Comparison of ENCODE assay signal across 9 cellular contexts in the genomic region with DNA sequence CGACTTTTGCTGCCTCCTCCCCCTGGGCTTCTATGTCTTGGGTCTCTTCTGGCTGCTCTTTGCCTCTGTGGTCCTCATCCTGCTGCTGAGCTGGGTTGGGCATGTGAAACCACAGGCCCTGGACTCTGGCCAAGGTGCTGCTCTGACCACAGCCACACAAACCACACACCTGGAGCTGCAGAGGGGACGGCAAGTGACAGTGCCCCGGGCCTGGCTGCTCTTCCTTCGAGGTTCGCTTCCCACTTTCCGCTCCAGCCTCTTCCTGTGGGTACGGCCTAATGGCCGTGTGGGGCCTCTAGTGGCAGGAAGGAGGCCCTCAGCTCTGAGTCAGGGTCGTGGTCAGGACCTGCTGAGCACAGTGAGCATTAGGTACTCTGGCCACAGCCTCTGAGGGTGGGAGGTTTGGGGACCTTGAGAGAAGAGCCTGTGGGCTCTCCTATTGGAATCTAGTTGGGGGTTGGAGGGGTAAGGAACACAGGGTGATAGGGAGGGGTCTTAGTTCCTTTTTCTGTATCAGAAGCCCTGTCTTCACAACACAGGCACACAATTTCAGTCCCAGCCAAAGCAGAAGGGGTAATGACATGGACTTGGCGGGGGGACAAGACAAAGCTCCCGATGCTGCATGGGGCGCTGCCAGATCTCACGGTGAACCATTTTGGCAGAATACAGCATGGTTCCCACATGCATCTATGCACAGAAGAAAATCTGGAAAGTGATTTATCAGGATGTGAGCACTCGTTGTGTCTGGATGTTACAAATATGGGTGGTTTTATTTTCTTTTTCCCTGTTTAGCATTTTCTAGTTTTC. TPM values are rescaled to one million over a fixed set of nuclear protein-coding genes. Genes with fewer than 3 reads are reported as not detected.
A peak's percentile ranks its signal among the peaks of the same experiment; 100 is the strongest.
DNase-seq lines count a peak whose midpoint lies in the region; ATAC-seq and TF ChIP-seq lines count a peak whose summit lies in the region.
"Had no signal": no experiment of that assay in that cellular context is flagged by ENCODE, and none has a peak within 500 bp of the region (broad histone marks: within the 10 kb centered on the region; RNA-seq: fewer than 3 reads in every experiment).

No MANE protein-coding gene starts in this region.

- peak; percentile 31 for DNase-seq in activated CD4-positive, alpha-beta memory T cell treated with anti-CD3 and anti-CD28 coated beads for 36 hours
- no peak for DNase-seq in activated CD4-positive, alpha-beta memory T cell treated with anti-CD3 and anti-CD28 coated beads, Interleukin-2, amount 10 ng/mL, durations not matched to agents 7 days and 5 days
- DNase-seq in NB4 (ENCODE audit: low read depth): peak; percentile 82
- peak; percentile 78 for DNase-seq in astrocyte of the hippocampus (ENCODE audit: low read depth, low spot score)
- DNase-seq in NCI-H2227 treated with DMSO at 0.1 percent for 48 hours (lab: John Stamatoyannopoulos, UW): no peak
- no peak for DNase-seq in SK-N-DZ (ENCODE audit: low spot score)

- H3K9me3 ChIP-seq in liver (ENCODE audit: control insufficient read depth in 4 of 4, low read length in 3 of 4): no peaks in the 10 kb centered on the region
- H3K9me3 ChIP-seq: adrenal gland had no signal

- POLR2A ChIA-PET in activated CD4-positive, alpha-beta memory T cell treated with anti-CD3 and anti-CD28 coated beads for 36 hours (lab: Charles Lee): interaction anchor here (1.0 to 1.6 kb wide), 2 partner anchors 10 to 14 kb away, joined by 3 to 9 read pairs; partner anchors contain the start of gene PFN1
- POLR2A ChIA-PET in activated CD4-positive, alpha-beta memory T cell treated with anti-CD3 and anti-CD28 coated beads, Interleukin-2, amount 10 ng/mL, durations not matched to agents 7 days and 5 days (lab: Charles Lee): interaction anchor here (0.9 to 15.9 kb wide), 5 partner anchors 14 to 96 kb away, joined by 3 to 229 read pairs (median 3); partner anchors contain the start of genes ENO3 and PFN1

- no peaks in the 10 kb centered on the region for H3K27me3 ChIP-seq in liver (ENCODE audit: control insufficient read depth in 4 of 4, insufficient read depth in 4 of 4, low read length in 3 of 4)
- H3K27me3 ChIP-seq: adrenal gland had no signal

- H3K36me3 ChIP-seq in liver (ENCODE audit: control insufficient read depth in 4 of 4, insufficient read depth in 3 of 4, low read depth in 1 of 4, low read length in 3 of 4): peaks cover 1 to 15% (median 8%) of the 10 kb centered on the region in 4 donors

- peaks cover 24% of the 10 kb centered on the region for H3K4me1 Mint-ChIP-seq in activated CD4-positive, alpha-beta memory T cell treated with anti-CD3 and anti-CD28 coated beads for 36 hours (ENCODE audit: low read depth)
- peaks cover 42% of the 10 kb centered on the region for H3K4me1 Mint-ChIP-seq in activated CD4-positive, alpha-beta memory T cell treated with anti-CD3 and anti-CD28 coated beads, Interleukin-2, amount 10 ng/mL, durations not matched to agents 7 days and 5 days

- H3K4me3 Mint-ChIP-seq in activated CD4-positive, alpha-beta memory T cell treated with anti-CD3 and anti-CD28 coated beads for 36 hours: peak overlapping the region; percentile 14
- no peak overlapping the region for H3K4me3 Mint-ChIP-seq in activated CD4-positive, alpha-beta memory T cell treated with anti-CD3 and anti-CD28 coated beads, Interleukin-2, amount 10 ng/mL, durations not matched to agents 7 days and 5 days

- peak; percentile 41 for TF ChIP-seq CTCF in NB4 (IDR thresholded peaks at IDR 0.05; ENCODE audit: low read depth, low read length)
- TF ChIP-seq CTCF in liver (IDR thresholded peaks at IDR 0.05; ENCODE audit: low read depth, low read length, missing input control): no peak

- H3K36me3 Mint-ChIP-seq in activated CD4-positive, alpha-beta memory T cell treated with anti-CD3 and anti-CD28 coated beads for 36 hours: peaks cover 20% of the 10 kb centered on the region
- H3K36me3 Mint-ChIP-seq in activated CD4-positive, alpha-beta memory T cell treated with anti-CD3 and anti-CD28 coated beads, Interleukin-2, amount 10 ng/mL, durations not matched to agents 7 days and 5 days (ENCODE audit: low read depth): peaks cover 46% of the 10 kb centered on the region

- no peaks in the 10 kb centered on the region for H3K27me3 Mint-ChIP-seq in activated CD4-positive, alpha-beta memory T cell treated with anti-CD3 and anti-CD28 coated beads for 36 hours
- H3K27me3 Mint-ChIP-seq in activated CD4-positive, alpha-beta memory T cell treated with anti-CD3 and anti-CD28 coated beads, Interleukin-2, amount 10 ng/mL, durations not matched to agents 7 days and 5 days: no peaks in the 10 kb centered on the region

- H3K27ac ChIP-seq in liver (ENCODE audit: low read depth in 1 of 2, low read length in 2 of 2): peak overlapping the region in 1 of 2 donors; percentile 19
- H3K27ac ChIP-seq: adrenal gland had no signal

- CTCF ChIA-PET in activated CD4-positive, alpha-beta memory T cell treated with anti-CD3 and anti-CD28 coated beads for 36 hours (lab: Charles Lee): interaction anchor here (1.0 to 1.6 kb wide), 4 partner anchors 13 to 32 kb away, joined by 3 to 6 read pairs (median 4); partner anchors contain the start of gene CHRNE
- CTCF ChIA-PET in activated CD4-positive, alpha-beta memory T cell treated with anti-CD3 and anti-CD28 coated beads, Interleukin-2, amount 10 ng/mL, durations not matched to agents 7 days and 5 days (lab: Charles Lee): interaction anchor here (1.0 kb wide), 1 partner anchor 26 kb away, joined by 3 read pairs; no protein-coding TSS in a partner anchor

- intact Hi-C loops in activated CD4-positive, alpha-beta memory T cell treated with anti-CD3 and anti-CD28 coated beads for 36 hours (cut with micrococcal nuclease): no loop called here

- 24% methylated on average over 14 of the region's 14 CpGs for WGBS in liver

- ATAC-seq in GM18867 (IDR thresholded peaks at IDR 0.05; ENCODE audit: unreplicated experiment): no peak

- no peaks in the 10 kb centered on the region for H3K9me3 Mint-ChIP-seq in activated CD4-positive, alpha-beta memory T cell treated with anti-CD3 and anti-CD28 coated beads for 36 hours
- H3K9me3 Mint-ChIP-seq in activated CD4-positive, alpha-beta memory T cell treated with anti-CD3 and anti-CD28 coated beads, Interleukin-2, amount 10 ng/mL, durations not matched to agents 7 days and 5 days: no peaks in the 10 kb centered on the region

- TF ChIP-seq POLR2A in NB4 (IDR thresholded peaks at IDR 0.05; ENCODE audit: extremely low read depth, insufficient read length): no peak

- no peak overlapping the region for H3K9ac ChIP-seq in liver (ENCODE audit: low read depth in 1 of 2, low read length in 2 of 2)

- H3K4me1 ChIP-seq in liver (ENCODE audit: control insufficient read depth in 4 of 4, insufficient read depth in 4 of 4, low read length in 3 of 4): peaks cover 8 to 25% (median 18%) of the 10 kb centered on the region in 4 donors

- no peak overlapping the region for H3K4me3 ChIP-seq in NB4 (ENCODE audit: low read depth, low read length)
- no peak overlapping the region for H3K4me3 ChIP-seq in liver (ENCODE audit: low read depth in 1 of 3, low read length in 3 of 3)
- H3K4me3 ChIP-seq: adrenal gland had no signal

- no peak overlapping the region for H3K27ac Mint-ChIP-seq in activated CD4-positive, alpha-beta memory T cell treated with anti-CD3 and anti-CD28 coated beads for 36 hours
- no peak overlapping the region for H3K27ac Mint-ChIP-seq in activated CD4-positive, alpha-beta memory T cell treated with anti-CD3 and anti-CD28 coated beads, Interleukin-2, amount 10 ng/mL, durations not matched to agents 7 days and 5 days

- TF ChIP-seq RAD21 in liver (IDR thresholded peaks at IDR 0.05): peak; percentile 44 to 67

TF ChIP-seq in liver, 16 proteins besides CTCF, POLR2A, EP300 and RAD21 (continues in another document):
- TF ChIP-seq FOXA1 (IDR thresholded peaks at IDR 0.05): no peak
- TF ChIP-seq YY1 (IDR thresholded peaks at IDR 0.05): no peak
- TF ChIP-seq RXRA (IDR thresholded peaks at IDR 0.05): no peak

RNA-seq across cellular contexts. Expression of gene GP1BA, which starts 2.3 kb away (rescaled TPM):
- not detected for total RNA-seq in activated CD4-positive, alpha-beta memory T cell treated with anti-CD3 and anti-CD28 coated beads for 36 hours
- not detected for total RNA-seq in activated CD4-positive, alpha-beta memory T cell treated with anti-CD3 and anti-CD28 coated beads, Interleukin-2, amount 10 ng/mL, durations not matched to agents 7 days and 5 days
- total RNA-seq in liver: 1 to 10 TPM in 1 of 2 donors, not detected in 1; 2.3 TPM
- polyA plus RNA-seq in liver: under 1 TPM; 0.03 to 0.18 TPM
- polyA plus RNA-seq in SK-N-DZ (2014; cell fraction: cytosol; rRNA removed): not detected in 2 replicates
- not detected in 2 replicates for polyA plus RNA-seq in SK-N-DZ (2014; cell fraction: nucleus; rRNA removed)
- polyA plus RNA-seq: adrenal gland had no signal

RNA-seq across cellular contexts. Expression of gene SLC25A11, which starts 5.5 kb away (rescaled TPM):
- 10 to 100 TPM; 70.5 to 72.5 TPM for total RNA-seq in activated CD4-positive, alpha-beta memory T cell treated with anti-CD3 and anti-CD28 coated beads for 36 hours
- 10 to 100 TPM; 62.8 to 71.0 TPM for total RNA-seq in activated CD4-positive, alpha-beta memory T cell treated with anti-CD3 and anti-CD28 coated beads, Interleukin-2, amount 10 ng/mL, durations not matched to agents 7 days and 5 days
- total RNA-seq in liver: 10 to 100 TPM; 28.5 to 40.7 TPM
- polyA plus RNA-seq in liver: 10 to 100 TPM; 51.3 to 54.1 TPM
- polyA plus RNA-seq in SK-N-DZ (2014; cell fraction: cytosol; rRNA removed): 118 and 132 TPM in 2 replicates
- polyA plus RNA-seq in SK-N-DZ (2014; cell fraction: nucleus; rRNA removed): 65.5 and 71.8 TPM in 2 replicates

RNA-seq across cellular contexts. Expression of gene RNF167, which starts 5.7 kb away (rescaled TPM):
- total RNA-seq in activated CD4-positive, alpha-beta memory T cell treated with anti-CD3 and anti-CD28 coated beads for 36 hours: 100 to 1,000 TPM; 130 to 157 TPM
- total RNA-seq in activated CD4-positive, alpha-beta memory T cell treated with anti-CD3 and anti-CD28 coated beads, Interleukin-2, amount 10 ng/mL, durations not matched to agents 7 days and 5 days: 100 to 1,000 TPM; 249 to 261 TPM
- 10 to 100 TPM; 15.9 to 23.4 TPM for total RNA-seq in liver
- polyA plus RNA-seq in liver: 10 to 100 TPM; 25.4 to 72.6 TPM
- polyA plus RNA-seq in SK-N-DZ (2014; cell fraction: cytosol; rRNA removed): 66.0 and 77.3 TPM in 2 replicates
- 84.6 and 104 TPM in 2 replicates for polyA plus RNA-seq in SK-N-DZ (2014; cell fraction: nucleus; rRNA removed)

RNA-seq across cellular contexts. Expression of gene PFN1, which starts 14.0 kb away (rescaled TPM):
- total RNA-seq in activated CD4-positive, alpha-beta memory T cell treated with anti-CD3 and anti-CD28 coated beads for 36 hours: 1,000 to 10,000 TPM; 1,907 to 1,923 TPM
- 1,000 to 10,000 TPM; 2,149 to 2,220 TPM for total RNA-seq in activated CD4-positive, alpha-beta memory T cell treated with anti-CD3 and anti-CD28 coated beads, Interleukin-2, amount 10 ng/mL, durations not matched to agents 7 days and 5 days
- 100 to 1,000 TPM; 150 to 672 TPM for total RNA-seq in liver
- 100 to 1,000 TPM; 568 to 592 TPM for polyA plus RNA-seq in liver
- polyA plus RNA-seq in SK-N-DZ (2014; cell fraction: cytosol; rRNA removed): 531 and 837 TPM in 2 replicates
- 483 and 613 TPM in 2 replicates for polyA plus RNA-seq in SK-N-DZ (2014; cell fraction: nucleus; rRNA removed)

RNA-seq across cellular contexts. Expression of gene ENO3, which starts 16.5 kb away (rescaled TPM):
- total RNA-seq in activated CD4-positive, alpha-beta memory T cell treated with anti-CD3 and anti-CD28 coated beads for 36 hours: 10 to 100 TPM; 26.5 to 26.8 TPM
- total RNA-seq in activated CD4-positive, alpha-beta memory T cell treated with anti-CD3 and anti-CD28 coated beads, Interleukin-2, amount 10 ng/mL, durations not matched to agents 7 days and 5 days: 10 to 100 TPM; 26.8 to 33.0 TPM
- total RNA-seq in liver: 10 to 100 TPM; 26.3 to 27.5 TPM
- 100 to 1,000 TPM in 1 of 2 donors, 10 to 100 TPM in 1; 34.1 to 117 TPM for polyA plus RNA-seq in liver
- 91.6 and 92.7 TPM in 2 replicates for polyA plus RNA-seq in SK-N-DZ (2014; cell fraction: cytosol; rRNA removed)
- 116 and 223 TPM in 2 replicates for polyA plus RNA-seq in SK-N-DZ (2014; cell fraction: nucleus; rRNA removed)

Comparison
In these comparisons a context has a peak if more than half of its experiments do, and no peak if none do; other contexts are left out.
1. DNase-seq: peak in activated CD4-positive, alpha-beta memory T cell treated with anti-CD3 and anti-CD28 coated beads for 36 hours (single experiment), NB4 (single experiment) and astrocyte of the hippocampus (single experiment); none in activated CD4-positive, alpha-beta memory T cell treated with anti-CD3 and anti-CD28 coated beads, Interleukin-2, amount 10 ng/mL, durations not matched to agents 7 days and 5 days (single experiment), NCI-H2227 treated with DMSO at 0.1 percent for 48 hours (single experiment) and SK-N-DZ (single experiment).
2. RNA of gene RNF167, which starts 5.7 kb away (total RNA-seq): 249 to 261 TPM in activated CD4-positive, alpha-beta memory T cell treated with anti-CD3 and anti-CD28 coated beads, Interleukin-2, amount 10 ng/mL, durations not matched to agents 7 days and 5 days and 130 to 157 TPM in activated CD4-positive, alpha-beta memory T cell treated with anti-CD3 and anti-CD28 coated beads for 36 hours; 15.9 to 23.4 TPM in liver; every median in the first group is over 4 times any median in the second.